ENCODE assay signal across 22 cellular contexts in genomic region chr4:175884048-175884447, GRCh38.
DNase-seq lines count a peak whose midpoint lies in the region; ATAC-seq, FAIRE-seq and TF ChIP-seq lines count a peak whose summit lies in the region.
"Had no signal": no experiment of that assay in that cellular context is flagged by ENCODE, and none has a peak within 500 bp of the region (broad histone marks: within the 10 kb centered on the region; RNA-seq: fewer than 3 reads in every experiment).

No MANE protein-coding gene starts in this region.

- H3K9me3 ChIP-seq in HepG2 (ENCODE audit: low read length) (no peaks in the 10 kb centered on the region), right lobe of liver (no peaks in the 10 kb centered on the region), RWPE2 (ENCODE audit: severe bottlenecking) (no peaks in the 10 kb centered on the region)

- BruUV-seq in HepG2 (replicated peaks; lab: Mats Ljungman, UMichigan): no TSS peak

- H3K36me3 ChIP-seq in HepG2 (replicated peaks in 1 of 2; ENCODE audit: control insufficient read depth in 1 of 2, insufficient read depth in 2 of 2, low read length in 2 of 2) (no peaks in the 10 kb centered on the region), right lobe of liver (no peaks in the 10 kb centered on the region), RWPE2 (ENCODE audit: low read depth) (no peaks in the 10 kb centered on the region)
- H3K36me3 ChIP-seq: BLaER1 treated with 17β-estradiol and CSF1 and Interleukin-3, amounts not matched to agents 10 nM and 100 nM had no signal

- H3K27ac ChIP-seq in HepG2 (ENCODE audit: extremely low read length, insufficient read depth, low read length): no peak overlapping the region
- no peak overlapping the region for H3K27ac ChIP-seq in right lobe of liver
- H3K27ac ChIP-seq in RWPE2 (ENCODE audit: poor library complexity, severe bottlenecking): no peak overlapping the region
- H3K27ac ChIP-seq: 22Rv1; BLaER1 treated with 17β-estradiol and CSF1 and Interleukin-3, amounts not matched to agents 10 nM and 100 nM; HL-60 had no signal

- CTCF ChIA-PET in HepG2 (lab: Yijun Ruan, JAX; ENCODE audit: low intra/inter-chr PET ratio, low total read pairs): no interaction called here

- TF ChIP-seq EP300 in HepG2 (IDR thresholded peaks at IDR 0.05; ENCODE audit: low read depth in 2 of 2, low read length in 2 of 2) (no peak), HepG2 (CRISPR knock-in tag; IDR thresholded peaks at IDR 0.05; ENCODE audit: borderline replicate concordance) (no peak)

- no peak overlapping the region for H3K9ac ChIP-seq in HepG2 (ENCODE audit: insufficient read depth, low read depth, low read length)
- H3K9ac ChIP-seq: BLaER1 treated with 17β-estradiol and CSF1 and Interleukin-3, amounts not matched to agents 10 nM and 100 nM had no signal

- H3K4me3 ChIP-seq in HepG2 (replicated peaks in 1 of 3; ENCODE audit: insufficient read depth in 1 of 3, low read depth in 2 of 3, low read length in 3 of 3) (no peak overlapping the region), right lobe of liver (no peak overlapping the region), RWPE2 (ENCODE audit: severe bottlenecking) (no peak overlapping the region)
- H3K4me3 ChIP-seq: BLaER1 treated with 17β-estradiol and CSF1 and Interleukin-3, amounts not matched to agents 10 nM and 100 nM had no signal

- POLR2A ChIA-PET in HepG2 (lab: Yijun Ruan, JAX): no interaction called here

- WGBS in HepG2 (ENCODE audit: low lambda C conversion rate): 20% methylated on average over 4 of the region's 4 CpGs
- WGBS in right lobe of liver (ENCODE audit: insufficient coverage, low coverage, low lambda C conversion rate, missing lambda C conversion rate): 67% methylated on average over 4 of the region's 4 CpGs

- no peaks in the 10 kb centered on the region for H3K79me2 ChIP-seq in HepG2 (ENCODE audit: insufficient read depth, low read length)

- no peak for TF ChIP-seq RAD21 in HepG2 (CRISPR knock-in tag; IDR thresholded peaks at IDR 0.05)

- H2AFZ ChIP-seq in HepG2 (ENCODE audit: low read length): no peak overlapping the region

- H3K4me2 ChIP-seq in HepG2 (ENCODE audit: low read depth, low read length): no peak overlapping the region
- H3K4me2 ChIP-seq: BLaER1 treated with 17β-estradiol and CSF1 and Interleukin-3, amounts not matched to agents 10 nM and 100 nM had no signal

- TF ChIP-seq CTCF in HepG2 (CRISPR knock-in tag; IDR thresholded peaks at IDR 0.05) (no peak), right lobe of liver (IDR thresholded peaks at IDR 0.05) (no peak), RWPE2 (IDR thresholded peaks at IDR 0.05; ENCODE audit: poor library complexity, severe bottlenecking) (no peak), omental fat pad (IDR thresholded peaks at IDR 0.05) (no peak)

- in situ Hi-C loops in HepG2 (cut with HindIII; ENCODE audit: extremely low pct_ligation_motif_present, low pct_unique_long_range_greater_than_20kb): no loop called here

- DNase-seq in HepG2 (ENCODE audit: low spot score) (no peak), right lobe of liver (no peak), RWPE2 (ENCODE audit: low spot score) (no peak), foreskin melanocyte (peak; percentile 56), NCI-H2196 treated with DMSO at 0.1 percent for 48 hours (lab: John Stamatoyannopoulos, UW; ENCODE audit: unreplicated experiment) (no peak), left lobe of liver (ENCODE audit: low spot score) (no peak), omental fat pad (ENCODE audit: low spot score) (no peak)
- DNase-seq: Calu3; CD4-positive, alpha-beta memory T cell; GF-D8; HFFc6; MV-4-11; NCI-H1105 treated with DMSO at 0.1 percent for 48 hours; NCI-H1694; NCI-H510A treated with DMSO at 0.1 percent for 48 hours; NCI-H748 treated with DMSO at 0.1 percent for 48 hours had no signal

- intact Hi-C loops in HepG2 (cut with micrococcal nuclease; ENCODE audit: unreplicated experiment): no loop called here
- intact Hi-C loops in right lobe of liver (cut with DNase I): no loop called here

- H3K4me1 ChIP-seq in HepG2 (ENCODE audit: insufficient read depth, low read length) (no peaks in the 10 kb centered on the region), right lobe of liver (no peaks in the 10 kb centered on the region), RWPE2 (ENCODE audit: insufficient read depth, poor library complexity, severe bottlenecking) (peaks cover 10% of the 10 kb centered on the region)
- H3K4me1 ChIP-seq: BLaER1 treated with 17β-estradiol and CSF1 and Interleukin-3, amounts not matched to agents 10 nM and 100 nM had no signal

- no peak for FAIRE-seq in HepG2 (lab: Jason Lieb, UNC)
- FAIRE-seq: GM19239 had no signal

- H4K20me1 ChIP-seq in HepG2 (ENCODE audit: insufficient read depth, low read length): no peaks in the 10 kb centered on the region
- H4K20me1 ChIP-seq: BLaER1 treated with 17β-estradiol and CSF1 and Interleukin-3, amounts not matched to agents 10 nM and 100 nM had no signal

- H3K27me3 ChIP-seq in HepG2 (ENCODE audit: control insufficient read depth in 1 of 2, insufficient read depth in 2 of 2, low read length in 2 of 2) (no peaks in the 10 kb centered on the region), right lobe of liver (no peaks in the 10 kb centered on the region), RWPE2 (ENCODE audit: insufficient read depth, poor library complexity, severe bottlenecking) (peaks cover 2% of the 10 kb centered on the region)
- H3K27me3 ChIP-seq: BLaER1 treated with 17β-estradiol and CSF1 and Interleukin-3, amounts not matched to agents 10 nM and 100 nM had no signal

- ATAC-seq in HepG2 (no peak), right lobe of liver (no peak), RWPE2 (ENCODE audit: low read depth) (peak; percentile 53; the same call in 1 of the 3 replicates), GM21423 (IDR thresholded peaks at IDR 0.05; ENCODE audit: unreplicated experiment) (no peak), left lobe of liver (no peak), omental fat pad (ENCODE audit: low FRiP score) (no peak)
- ATAC-seq: SK-N-SH treated with all-trans-retinoic acid at 6 μM for 48 hours had no signal

- no peak for TF ChIP-seq POLR2A in HepG2 (IDR thresholded peaks at IDR 0.05; ENCODE audit: insufficient read depth in 1 of 2, low read depth in 2 of 2, low read length in 2 of 2)
- no peak for TF ChIP-seq POLR2A in right lobe of liver (IDR thresholded peaks at IDR 0.05)

TF ChIP-seq in HepG2, 621 proteins besides CTCF, POLR2A, EP300 and RAD21:
- TF ChIP-seq RARG (CRISPR knock-in tag; IDR thresholded peaks at IDR 0.05; ENCODE audit: low read depth) (no peak), CREB1 (IDR thresholded peaks at IDR 0.05) (peak; percentile 37; the same call in 1 of the 2 replicates), CREB1 (CRISPR knock-in tag; IDR thresholded peaks at IDR 0.05) (no peak)
TF ChIP-seq in HepG2: peak in this region for 1.
